Comparison of ENCODE assay signal across 22 cellular contexts in genomic region chr9:81777514-81777913, GRCh38.
"Had no signal": no experiment of that assay in that cellular context is flagged by ENCODE, and none has a peak within 500 bp of the region (broad histone marks: within the 10 kb centered on the region; RNA-seq: fewer than 3 reads in every experiment).

No MANE protein-coding gene starts in this region.

- H3K9me3 ChIP-seq: esophagus squamous epithelium, left lung, suprapubic skin, upper lobe of left lung had no signal

- H3K36me3 ChIP-seq: esophagus squamous epithelium, left lung, suprapubic skin, upper lobe of left lung had no signal

- H3K27ac Mint-ChIP-seq: activated CD4-positive, alpha-beta T cell treated with anti-CD3 and anti-CD28 coated beads, Interleukin-2, amount 10 ng/mL, durations not matched to agents 7 days and 5 days; activated CD8-positive, alpha-beta T cell treated with anti-CD3 and anti-CD28 coated beads, Interleukin-2, amount 10 ng/mL, durations not matched to agents 7 days and 5 days; activated naive CD8-positive, alpha-beta T cell treated with anti-CD3 and anti-CD28 coated beads, Interleukin-2, amount 50 U/mL, for 24 hours; activated T-cell treated with anti-CD3 and anti-CD28 coated beads, Interleukin-2, amount 50 U/mL, for 24 hours; naive B cell; stimulated activated naive CD8-positive, alpha-beta T cell treated with anti-CD3 and anti-CD28 coated beads, Interleukin-15, Interleukin-2, amounts not matched to agents 100 ng/mL and 50 ng/mL, for 24 hours had no signal

- DNase-seq: activated CD4-positive, alpha-beta T cell treated with anti-CD3 and anti-CD28 coated beads, Interleukin-2, amount 10 ng/mL, durations not matched to agents 7 days and 5 days; activated CD8-positive, alpha-beta T cell treated with anti-CD3 and anti-CD28 coated beads, Interleukin-2, amount 10 ng/mL, durations not matched to agents 7 days and 5 days; activated effector memory CD4-positive, alpha-beta T cell treated with Interleukin-2 at 50 U/mL for 16 hours; activated naive CD4-positive, alpha-beta T cell treated with anti-CD3 and anti-CD28 coated beads, Interleukin-2, amount 10 ng/mL, durations not matched to agents 7 days and 5 days; activated naive CD8-positive, alpha-beta T cell treated with anti-CD3 and anti-CD28 coated beads, Interleukin-2, amount 50 U/mL, for 24 hours; activated T-cell treated with anti-CD3 and anti-CD28 coated beads, Interleukin-2, amount 50 U/mL, for 24 hours; dermis blood vessel endothelial cell; effector memory CD4-positive, alpha-beta T cell; esophagus squamous epithelium; foreskin fibroblast; glutamatergic neuron; hypothalamus; kidney; left lung; mammary epithelial cell; naive B cell; retina; SIG-M5; upper lobe of left lung had no signal

- H3K27me3 Mint-ChIP-seq: activated CD4-positive, alpha-beta T cell treated with anti-CD3 and anti-CD28 coated beads, Interleukin-2, amount 10 ng/mL, durations not matched to agents 7 days and 5 days; activated naive CD4-positive, alpha-beta T cell treated with anti-CD3 and anti-CD28 coated beads, Interleukin-2, amount 10 ng/mL, durations not matched to agents 7 days and 5 days; activated naive CD8-positive, alpha-beta T cell treated with anti-CD3 and anti-CD28 coated beads, Interleukin-2, amount 50 U/mL, for 24 hours; activated T-cell treated with anti-CD3 and anti-CD28 coated beads, Interleukin-2, amount 50 U/mL, for 24 hours; naive B cell had no signal

- H3K9me3 Mint-ChIP-seq: activated CD4-positive, alpha-beta T cell treated with anti-CD3 and anti-CD28 coated beads, Interleukin-2, amount 10 ng/mL, durations not matched to agents 7 days and 5 days; activated T-cell treated with anti-CD3 and anti-CD28 coated beads, Interleukin-2, amount 50 U/mL, for 24 hours had no signal

- H3K27me3 ChIP-seq: esophagus squamous epithelium, left lung, suprapubic skin, upper lobe of left lung had no signal

- ATAC-seq: activated CD8-positive, alpha-beta T cell treated with anti-CD3 and anti-CD28 coated beads, Interleukin-2, amount 10 ng/mL, durations not matched to agents 7 days and 5 days; activated naive CD8-positive, alpha-beta T cell treated with anti-CD3 and anti-CD28 coated beads, Interleukin-2, amount 50 U/mL, for 24 hours; left lung had no signal

- H3K4me3 ChIP-seq: esophagus squamous epithelium, left lung, suprapubic skin, upper lobe of left lung had no signal

- H3K27ac ChIP-seq: esophagus squamous epithelium, left lung, parathyroid adenoma, suprapubic skin, upper lobe of left lung had no signal

- H3K36me3 Mint-ChIP-seq: activated naive CD4-positive, alpha-beta T cell treated with anti-CD3 and anti-CD28 coated beads, Interleukin-2, amount 10 ng/mL, durations not matched to agents 7 days and 5 days; naive B cell had no signal

- H3K4me3 Mint-ChIP-seq: activated CD4-positive, alpha-beta T cell treated with anti-CD3 and anti-CD28 coated beads, Interleukin-2, amount 10 ng/mL, durations not matched to agents 7 days and 5 days; activated CD8-positive, alpha-beta T cell treated with anti-CD3 and anti-CD28 coated beads, Interleukin-2, amount 10 ng/mL, durations not matched to agents 7 days and 5 days; activated naive CD4-positive, alpha-beta T cell treated with anti-CD3 and anti-CD28 coated beads, Interleukin-2, amount 10 ng/mL, durations not matched to agents 7 days and 5 days; activated naive CD8-positive, alpha-beta T cell treated with anti-CD3 and anti-CD28 coated beads, Interleukin-2, amount 50 U/mL, for 24 hours; activated T-cell treated with anti-CD3 and anti-CD28 coated beads, Interleukin-2, amount 50 U/mL, for 24 hours; naive B cell; stimulated activated naive CD8-positive, alpha-beta T cell treated with anti-CD3 and anti-CD28 coated beads, Interleukin-15, Interleukin-2, amounts not matched to agents 100 ng/mL and 50 ng/mL, for 24 hours had no signal

- H3K4me1 Mint-ChIP-seq: activated CD4-positive, alpha-beta T cell treated with anti-CD3 and anti-CD28 coated beads, Interleukin-2, amount 10 ng/mL, durations not matched to agents 7 days and 5 days; activated naive CD4-positive, alpha-beta T cell treated with anti-CD3 and anti-CD28 coated beads, Interleukin-2, amount 10 ng/mL, durations not matched to agents 7 days and 5 days; activated naive CD8-positive, alpha-beta T cell treated with anti-CD3 and anti-CD28 coated beads, Interleukin-2, amount 50 U/mL, for 24 hours had no signal

- H3K4me1 ChIP-seq: esophagus squamous epithelium, left lung, parathyroid adenoma, suprapubic skin, upper lobe of left lung had no signal
